1 cellular context compared by ENCODE assay signal in the genomic region with DNA sequence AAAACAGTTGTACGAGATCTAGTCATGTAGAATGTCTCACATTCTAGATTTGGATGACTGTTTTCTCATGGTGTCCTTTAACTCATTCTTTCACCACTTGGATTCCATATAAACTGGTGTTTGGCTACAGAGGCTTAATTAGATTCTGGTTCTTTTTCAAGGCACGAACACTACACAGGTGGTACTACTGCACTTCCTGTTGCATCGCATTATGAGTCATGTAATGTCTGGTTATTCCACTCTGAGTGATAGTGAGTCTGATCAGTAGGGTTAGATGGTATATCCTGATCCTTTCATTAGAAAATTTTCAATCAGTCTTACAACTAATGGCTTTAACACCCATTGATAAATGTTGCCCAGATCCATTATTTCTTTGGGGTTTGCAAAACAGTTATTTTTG.
TF ChIP-seq lines count a peak whose summit lies in the region.

No MANE protein-coding gene starts in this region.

TF ChIP-seq in HEK293, 187 proteins besides CTCF, POLR2A, EP300 and RAD21 (continued from another document):
- TF ChIP-seq, protein P1, sequence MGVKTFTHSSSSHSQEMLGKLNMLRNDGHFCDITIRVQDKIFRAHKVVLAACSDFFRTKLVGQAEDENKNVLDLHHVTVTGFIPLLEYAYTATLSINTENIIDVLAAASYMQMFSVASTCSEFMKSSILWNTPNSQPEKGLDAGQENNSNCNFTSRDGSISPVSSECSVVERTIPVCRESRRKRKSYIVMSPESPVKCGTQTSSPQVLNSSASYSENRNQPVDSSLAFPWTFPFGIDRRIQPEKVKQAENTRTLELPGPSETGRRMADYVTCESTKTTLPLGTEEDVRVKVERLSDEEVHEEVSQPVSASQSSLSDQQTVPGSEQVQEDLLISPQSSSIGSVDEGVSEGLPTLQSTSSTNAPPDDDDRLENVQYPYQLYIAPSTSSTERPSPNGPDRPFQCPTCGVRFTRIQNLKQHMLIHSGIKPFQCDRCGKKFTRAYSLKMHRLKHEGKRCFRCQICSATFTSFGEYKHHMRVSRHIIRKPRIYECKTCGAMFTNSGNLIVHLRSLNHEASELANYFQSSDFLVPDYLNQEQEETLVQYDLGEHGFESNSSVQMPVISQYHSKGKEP (tag by site-specific recombination; IDR thresholded peaks at IDR 0.05), result peak; percentile 37; the same call in 1 of the 2 replicates
- no peak for TF ChIP-seq ZNF10 (tag by site-specific recombination; IDR thresholded peaks at IDR 0.05)
